In the genomic region with DNA sequence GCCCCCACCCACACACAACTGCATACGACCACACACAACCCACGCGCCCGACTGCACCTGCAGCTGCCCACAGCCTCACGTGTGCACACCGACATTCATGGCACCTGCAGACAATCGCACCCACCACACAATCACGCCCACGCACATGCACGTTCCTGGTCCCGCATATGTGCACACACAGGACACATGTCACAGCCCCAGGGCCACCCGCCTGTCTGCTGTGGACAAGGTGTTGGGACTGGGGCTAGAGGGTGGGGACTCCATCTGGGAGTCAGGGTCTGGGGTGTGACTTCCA, we compare ENCODE assay signal across 15 cellular contexts. TPM values are rescaled to one million over a fixed set of nuclear protein-coding genes. Genes with fewer than 3 reads are reported as not detected.
DNase-seq lines count a peak whose midpoint lies in the region; ATAC-seq and TF ChIP-seq lines count a peak whose summit lies in the region.
"Had no signal": no experiment of that assay in that cellular context is flagged by ENCODE, and none has a peak within 500 bp of the region (broad histone marks: within the 10 kb centered on the region; RNA-seq: fewer than 3 reads in every experiment).

No MANE protein-coding gene starts in this region.

- H3K4me1 ChIP-seq in HEK293 (ENCODE audit: control insufficient read depth, insufficient read depth, low read length) (no peaks in the 10 kb centered on the region), Panc1 (ENCODE audit: control insufficient read depth, insufficient read depth, low read length) (peaks cover 6% of the 10 kb centered on the region; the same call in 1 of the 2 replicates)
- H3K4me1 ChIP-seq: BE2C had no signal

- CTCF ChIA-PET in HEK293 (lab: Yijun Ruan, JAX) (no interaction called here), Panc1 (lab: Charles Lee) (no interaction called here)

- H3K27me3 Mint-ChIP-seq in endothelial cell (ENCODE audit: unreplicated experiment): peaks cover 30% of the 10 kb centered on the region
- H3K27me3 Mint-ChIP-seq: CD8-positive, alpha-beta memory T cell had no signal

- no peak for TF ChIP-seq CTCF in HEK293 (tag by site-specific recombination; IDR thresholded peaks at IDR 0.05)
- TF ChIP-seq CTCF in Panc1 (IDR thresholded peaks at IDR 0.05): no peak
- TF ChIP-seq CTCF in endothelial cell (IDR thresholded peaks at IDR 0.05; ENCODE audit: unreplicated experiment): no peak

- POLR2A ChIA-PET in HEK293 (lab: Yijun Ruan, JAX) (no interaction called here), Panc1 (lab: Charles Lee) (no interaction called here)

- peaks cover 2% of the 10 kb centered on the region for H3K4me1 Mint-ChIP-seq in endothelial cell (ENCODE audit: unreplicated experiment)
- H3K4me1 Mint-ChIP-seq: CD8-positive, alpha-beta memory T cell had no signal

- BruUV-seq in Panc1 (replicated peaks; lab: Mats Ljungman, UMichigan): no TSS peak

- H3K9me3 Mint-ChIP-seq in endothelial cell (ENCODE audit: unreplicated experiment): no peaks in the 10 kb centered on the region
- H3K9me3 Mint-ChIP-seq: CD8-positive, alpha-beta memory T cell; HFFc6 had no signal

- peak overlapping the region; percentile 84 for H3K27ac Mint-ChIP-seq in endothelial cell (ENCODE audit: unreplicated experiment)
- H3K27ac Mint-ChIP-seq: CD8-positive, alpha-beta memory T cell; HFFc6 had no signal

- in situ Hi-C loops in Panc1 (cut with HindIII; ENCODE audit: low pct_unique_long_range_greater_than_20kb, low sequenced_read_pairs): no loop called here

- no peaks in the 10 kb centered on the region for H3K27me3 ChIP-seq in Panc1 (ENCODE audit: control insufficient read depth, insufficient read depth, low read length)
- H3K27me3 ChIP-seq: BE2C had no signal

- H3K36me3 Mint-ChIP-seq in endothelial cell (ENCODE audit: low read depth, unreplicated experiment): peaks cover 25% of the 10 kb centered on the region

- DNase-seq in Panc1 (ENCODE audit: low read depth, low spot score): no peak
- no peak for DNase-seq in endothelial cell (ENCODE audit: low spot score)
- DNase-seq in NCI-H1417 treated with DMSO at 0.1 percent for 48 hours (lab: John Stamatoyannopoulos, UW): no peak
- no peak for DNase-seq in NCI-H146 (lab: John Stamatoyannopoulos, UW)
- no peak for DNase-seq in stimulated activated CD4-positive, alpha-beta T cell treated with anti-CD3 and anti-CD28 coated beads, Interleukin-2, amount 100 ng/mL, for 24 hours
- DNase-seq: BE2C; CD8-positive, alpha-beta memory T cell; DMS53; GF-D8; H7; HFFc6; KG1 had no signal

- no peaks in the 10 kb centered on the region for H3K36me3 ChIP-seq in HEK293 (ENCODE audit: control insufficient read depth in 2 of 2, insufficient read depth in 1 of 2, low read length in 2 of 2)
- H3K36me3 ChIP-seq in Panc1 (ENCODE audit: control insufficient read depth, insufficient read depth, low read length): no peaks in the 10 kb centered on the region
- H3K36me3 ChIP-seq: BE2C had no signal

- 0 out of 2 replicates have a peak, but pooled peaks have one; percentile 9 for ATAC-seq in Panc1

- intact Hi-C loops in Panc1 (cut with micrococcal nuclease; ENCODE audit: unreplicated experiment): no loop called here

- H3K4me3 Mint-ChIP-seq in endothelial cell (ENCODE audit: unreplicated experiment): no peak overlapping the region
- H3K4me3 Mint-ChIP-seq: CD8-positive, alpha-beta memory T cell; HFFc6 had no signal

- no peaks in the 10 kb centered on the region for H3K9me3 ChIP-seq in HEK293 (ENCODE audit: control insufficient read depth, insufficient read depth, low read depth, low read length)
- no peaks in the 10 kb centered on the region for H3K9me3 ChIP-seq in Panc1 (ENCODE audit: control insufficient read depth, insufficient read depth, low read depth, low read length)
- H3K9me3 ChIP-seq: A549, BE2C had no signal

- H3K27ac ChIP-seq in HEK293 (ENCODE audit: extremely low read depth, low read depth, low read length): no peak overlapping the region
- H3K27ac ChIP-seq in Panc1 (ENCODE audit: low read length): no peak overlapping the region

- H3K4me3 ChIP-seq in HEK293 (ENCODE audit: low read depth, low read length) (no peak overlapping the region), Panc1 (ENCODE audit: low read depth in 2 of 2, low read length in 2 of 2) (no peak overlapping the region)
- H3K4me3 ChIP-seq: A549 had no signal

TF ChIP-seq in HEK293, 187 proteins besides CTCF, POLR2A, EP300 and RAD21:
- TF ChIP-seq ZNF335 (tag by site-specific recombination; conservative IDR thresholded peaks at IDR 0.05) (no peak), EGR2 (tag by site-specific recombination; IDR thresholded peaks at IDR 0.05; ENCODE audit: low read depth) (peak; percentile 79), ZBTB26 (tag by site-specific recombination; optimal IDR thresholded peaks at IDR 0.05) (no peak), ZNF529 (tag by site-specific recombination; IDR thresholded peaks at IDR 0.05; ENCODE audit: insufficient replicate concordance) (no peak), ZNF423 (tag by site-specific recombination; IDR thresholded peaks at IDR 0.05) (no peak), ZFHX2 (tag by site-specific recombination; conservative IDR thresholded peaks at IDR 0.05) (peak; percentile 88), HIC1 (tag by site-specific recombination; IDR thresholded peaks at IDR 0.05) (no peak), BCL6B (tag by site-specific recombination; IDR thresholded peaks at IDR 0.05) (no peak), ZFP69B (tag by site-specific recombination; IDR thresholded peaks at IDR 0.05) (no peak), ZNF76 (tag by site-specific recombination; IDR thresholded peaks at IDR 0.05; ENCODE audit: borderline replicate concordance, low read depth) (no peak)
- TF ChIP-seq, protein P1, sequence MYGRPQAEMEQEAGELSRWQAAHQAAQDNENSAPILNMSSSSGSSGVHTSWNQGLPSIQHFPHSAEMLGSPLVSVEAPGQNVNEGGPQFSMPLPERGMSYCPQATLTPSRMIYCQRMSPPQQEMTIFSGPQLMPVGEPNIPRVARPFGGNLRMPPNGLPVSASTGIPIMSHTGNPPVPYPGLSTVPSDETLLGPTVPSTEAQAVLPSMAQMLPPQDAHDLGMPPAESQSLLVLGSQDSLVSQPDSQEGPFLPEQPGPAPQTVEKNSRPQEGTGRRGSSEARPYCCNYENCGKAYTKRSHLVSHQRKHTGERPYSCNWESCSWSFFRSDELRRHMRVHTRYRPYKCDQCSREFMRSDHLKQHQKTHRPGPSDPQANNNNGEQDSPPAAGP (tag by site-specific recombination; IDR thresholded peaks at IDR 0.05): no peak
- TF ChIP-seq, protein P2, sequence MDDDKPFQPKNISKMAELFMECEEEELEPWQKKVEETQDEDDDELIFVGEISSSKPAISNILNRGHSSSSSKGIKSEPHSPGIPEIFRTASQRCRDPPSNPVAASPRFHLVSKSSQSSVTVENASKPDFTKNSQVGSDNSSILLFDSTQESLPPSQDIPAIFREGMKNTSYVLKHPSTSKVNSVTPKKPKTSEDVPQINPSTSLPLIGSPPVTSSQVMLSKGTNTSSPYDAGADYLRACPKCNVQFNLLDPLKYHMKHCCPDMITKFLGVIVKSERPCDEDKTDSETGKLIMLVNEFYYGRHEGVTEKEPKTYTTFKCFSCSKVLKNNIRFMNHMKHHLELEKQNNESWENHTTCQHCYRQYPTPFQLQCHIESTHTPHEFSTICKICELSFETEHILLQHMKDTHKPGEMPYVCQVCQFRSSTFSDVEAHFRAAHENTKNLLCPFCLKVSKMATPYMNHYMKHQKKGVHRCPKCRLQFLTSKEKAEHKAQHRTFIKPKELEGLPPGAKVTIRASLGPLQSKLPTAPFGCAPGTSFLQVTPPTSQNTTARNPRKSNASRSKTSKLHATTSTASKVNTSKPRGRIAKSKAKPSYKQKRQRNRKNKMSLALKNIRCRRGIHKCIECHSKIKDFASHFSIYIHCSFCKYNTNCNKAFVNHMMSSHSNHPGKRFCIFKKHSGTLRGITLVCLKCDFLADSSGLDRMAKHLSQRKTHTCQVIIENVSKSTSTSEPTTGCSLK (tag by site-specific recombination; IDR thresholded peaks at IDR 0.05): no peak

RNA-seq across cellular contexts. Expression of gene ARHGEF16, which starts 56.4 kb away (rescaled TPM):
- total RNA-seq in Panc1 (2021; ENCODE audit: unreplicated experiment) (10.1 TPM), endothelial cell (ENCODE audit: unreplicated experiment) (1.7 TPM)
- polyA plus RNA-seq in Panc1 (2012; ENCODE audit: insufficient read length): 7.8 TPM
- total RNA-seq: CD8-positive, alpha-beta memory T cell had no signal
- polyA plus RNA-seq: AG04450 had no signal
